1 cellular context compared by ENCODE assay signal in the genomic region with DNA sequence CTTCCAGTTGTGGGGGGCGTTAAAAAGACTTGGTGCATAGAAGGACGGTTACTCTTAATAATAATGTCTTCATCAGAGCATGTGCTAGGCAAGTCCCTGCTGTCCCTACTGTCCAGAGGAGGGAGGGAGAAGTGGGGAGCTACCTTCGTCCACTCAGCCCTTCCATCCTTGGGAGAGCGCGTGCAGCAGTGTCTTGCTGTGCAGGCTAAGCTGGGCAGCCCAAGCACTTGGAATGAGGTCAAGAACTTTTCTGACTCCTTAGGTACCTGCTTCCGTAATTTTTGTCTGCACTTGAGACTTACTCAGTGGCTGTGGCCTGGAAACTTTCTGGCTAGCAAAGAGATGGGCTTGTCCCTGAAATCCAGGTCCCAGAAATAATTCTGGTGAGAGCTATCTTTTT.
TF ChIP-seq lines count a peak whose summit lies in the region.

No MANE protein-coding gene starts in this region.

TF ChIP-seq in H1, 55 proteins besides CTCF, POLR2A, EP300 and RAD21 (continued from another document):
- no peak for TF ChIP-seq CHD7 (IDR thresholded peaks at IDR 0.05; ENCODE audit: insufficient replicate concordance, low read length)
- TF ChIP-seq TAF7 (optimal IDR thresholded peaks at IDR 0.05; ENCODE audit: borderline replicate concordance, low read depth, low read length), result no peak
- no peak for TF ChIP-seq MAX (IDR thresholded peaks at IDR 0.05)
- TF ChIP-seq, protein P1, sequence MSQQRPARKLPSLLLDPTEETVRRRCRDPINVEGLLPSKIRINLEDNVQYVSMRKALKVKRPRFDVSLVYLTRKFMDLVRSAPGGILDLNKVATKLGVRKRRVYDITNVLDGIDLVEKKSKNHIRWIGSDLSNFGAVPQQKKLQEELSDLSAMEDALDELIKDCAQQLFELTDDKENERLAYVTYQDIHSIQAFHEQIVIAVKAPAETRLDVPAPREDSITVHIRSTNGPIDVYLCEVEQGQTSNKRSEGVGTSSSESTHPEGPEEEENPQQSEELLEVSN (IDR thresholded peaks at IDR 0.05), result no peak
- no peak for TF ChIP-seq SAP30 (IDR thresholded peaks at IDR 0.05; ENCODE audit: insufficient read depth, insufficient replicate concordance, low read length)
- no peak for TF ChIP-seq SUZ12 (IDR thresholded peaks at IDR 0.05; ENCODE audit: low read length)
- TF ChIP-seq ASH2L (IDR thresholded peaks at IDR 0.05; ENCODE audit: low read length), result no peak
- no peak for TF ChIP-seq POLR2AphosphoS5 (IDR thresholded peaks at IDR 0.05; ENCODE audit: low read depth, low read length)
- no peak for TF ChIP-seq KDM4A (IDR thresholded peaks at IDR 0.05; ENCODE audit: low read depth, low read length, severe bottlenecking)
- no peak for TF ChIP-seq GTF2F1 (IDR thresholded peaks at IDR 0.05; ENCODE audit: borderline replicate concordance, low read depth, low read length)
- TF ChIP-seq RBBP5 (IDR thresholded peaks at IDR 0.05; ENCODE audit: borderline replicate concordance, low read depth, low read length), result no peak
- no peak for TF ChIP-seq HDAC2 (IDR thresholded peaks at IDR 0.05; ENCODE audit: borderline replicate concordance in 1 of 2, low read depth in 2 of 2, low read length in 2 of 2)
- TF ChIP-seq, protein P2, sequence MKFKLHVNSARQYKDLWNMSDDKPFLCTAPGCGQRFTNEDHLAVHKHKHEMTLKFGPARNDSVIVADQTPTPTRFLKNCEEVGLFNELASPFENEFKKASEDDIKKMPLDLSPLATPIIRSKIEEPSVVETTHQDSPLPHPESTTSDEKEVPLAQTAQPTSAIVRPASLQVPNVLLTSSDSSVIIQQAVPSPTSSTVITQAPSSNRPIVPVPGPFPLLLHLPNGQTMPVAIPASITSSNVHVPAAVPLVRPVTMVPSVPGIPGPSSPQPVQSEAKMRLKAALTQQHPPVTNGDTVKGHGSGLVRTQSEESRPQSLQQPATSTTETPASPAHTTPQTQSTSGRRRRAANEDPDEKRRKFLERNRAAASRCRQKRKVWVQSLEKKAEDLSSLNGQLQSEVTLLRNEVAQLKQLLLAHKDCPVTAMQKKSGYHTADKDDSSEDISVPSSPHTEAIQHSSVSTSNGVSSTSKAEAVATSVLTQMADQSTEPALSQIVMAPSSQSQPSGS (IDR thresholded peaks at IDR 0.05; ENCODE audit: low read length), result no peak
- TF ChIP-seq BCL11A (IDR thresholded peaks at IDR 0.05; ENCODE audit: low read depth in 2 of 2, low read length in 2 of 2), result no peak
- no peak for TF ChIP-seq SIN3A (conservative IDR thresholded peaks at IDR 0.05 in 1 of 2, IDR thresholded peaks at IDR 0.05 in 1 of 2; ENCODE audit: low read depth in 1 of 2, low read length in 2 of 2)
TF ChIP-seq in H1: peak in this region for 0.
